Comparison of ENCODE assay signal across 1 cellular context in the genomic region with DNA sequence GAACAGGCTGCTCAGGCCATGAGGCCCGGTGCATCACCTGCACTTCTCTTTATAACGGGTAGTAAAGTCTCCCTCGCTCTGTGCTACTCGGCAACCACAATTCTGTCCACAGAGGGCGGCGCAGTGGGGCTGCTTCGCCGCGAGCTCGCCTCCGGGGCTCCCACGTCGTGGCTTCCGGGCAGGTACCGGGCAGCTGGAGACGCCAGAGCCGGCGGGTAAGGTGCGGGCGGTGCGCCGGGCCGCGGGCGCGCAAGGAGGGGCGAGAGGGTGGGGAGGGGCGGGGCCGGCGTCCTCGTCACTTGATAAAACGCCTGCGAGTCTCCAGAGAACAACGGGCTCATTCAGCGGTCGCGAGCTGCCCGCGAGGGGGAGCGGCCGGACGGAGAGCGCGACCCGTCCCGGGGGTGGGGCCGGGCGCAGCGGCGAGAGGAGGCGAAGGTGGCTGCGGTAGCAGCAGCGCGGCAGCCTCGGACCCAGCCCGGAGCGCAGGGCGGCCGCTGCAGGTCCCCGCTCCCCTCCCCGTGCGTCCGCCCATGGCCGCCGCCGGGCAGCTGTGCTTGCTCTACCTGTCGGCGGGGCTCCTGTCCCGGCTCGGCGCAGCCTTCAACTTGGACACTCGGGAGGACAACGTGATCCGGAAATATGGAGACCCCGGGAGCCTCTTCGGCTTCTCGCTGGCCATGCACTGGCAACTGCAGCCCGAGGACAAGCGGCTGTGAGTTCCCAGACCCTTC.
A peak's percentile ranks its signal among the peaks of the same experiment; 100 is the strongest.
TF ChIP-seq lines count a peak whose summit lies in the region.

TSS of gene ITGA6 (plus strand) at position 331 of the 734 bp plus-strand sequence.

TF ChIP-seq in WTC11, 78 proteins besides CTCF, POLR2A, EP300 and RAD21 (continued from another document and continues in another):
- TF ChIP-seq ZNF532 (CRISPR knock-in tag; IDR thresholded peaks at IDR 0.05; ENCODE audit: borderline replicate concordance): no peak
- TF ChIP-seq TEAD4 (CRISPR knock-in tag; IDR thresholded peaks at IDR 0.05): no peak
- TF ChIP-seq SMAD3 (CRISPR knock-in tag; IDR thresholded peaks at IDR 0.05; ENCODE audit: borderline replicate concordance): 0 out of 2 replicates have a peak, but pooled peaks have one; percentile 9
- TF ChIP-seq ZNF138 (CRISPR knock-in tag; conservative IDR thresholded peaks at IDR 0.05): peak; percentile 22; the same call in 1 of the 2 replicates
- 0 out of 2 replicates have a peak, but pooled peaks have one; percentile 30 for TF ChIP-seq ELF4 (CRISPR knock-in tag; IDR thresholded peaks at IDR 0.05; ENCODE audit: low read depth)
- TF ChIP-seq, protein P1, sequence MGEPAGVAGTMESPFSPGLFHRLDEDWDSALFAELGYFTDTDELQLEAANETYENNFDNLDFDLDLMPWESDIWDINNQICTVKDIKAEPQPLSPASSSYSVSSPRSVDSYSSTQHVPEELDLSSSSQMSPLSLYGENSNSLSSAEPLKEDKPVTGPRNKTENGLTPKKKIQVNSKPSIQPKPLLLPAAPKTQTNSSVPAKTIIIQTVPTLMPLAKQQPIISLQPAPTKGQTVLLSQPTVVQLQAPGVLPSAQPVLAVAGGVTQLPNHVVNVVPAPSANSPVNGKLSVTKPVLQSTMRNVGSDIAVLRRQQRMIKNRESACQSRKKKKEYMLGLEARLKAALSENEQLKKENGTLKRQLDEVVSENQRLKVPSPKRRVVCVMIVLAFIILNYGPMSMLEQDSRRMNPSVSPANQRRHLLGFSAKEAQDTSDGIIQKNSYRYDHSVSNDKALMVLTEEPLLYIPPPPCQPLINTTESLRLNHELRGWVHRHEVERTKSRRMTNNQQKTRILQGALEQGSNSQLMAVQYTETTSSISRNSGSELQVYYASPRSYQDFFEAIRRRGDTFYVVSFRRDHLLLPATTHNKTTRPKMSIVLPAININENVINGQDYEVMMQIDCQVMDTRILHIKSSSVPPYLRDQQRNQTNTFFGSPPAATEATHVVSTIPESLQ (CRISPR knock-in tag; IDR thresholded peaks at IDR 0.05): no peak
- 0 out of 2 replicates have a peak, but pooled peaks have one; percentile 53 for TF ChIP-seq ZBTB43 (CRISPR knock-in tag; IDR thresholded peaks at IDR 0.05)
- TF ChIP-seq HMGXB4 (CRISPR knock-in tag; IDR thresholded peaks at IDR 0.05): peak; percentile 83; the same call in 1 of the 2 replicates
- TF ChIP-seq TEAD1 (CRISPR knock-in tag; IDR thresholded peaks at IDR 0.05): peak; percentile 27; the same call in 1 of the 2 replicates
- TF ChIP-seq, protein P2, sequence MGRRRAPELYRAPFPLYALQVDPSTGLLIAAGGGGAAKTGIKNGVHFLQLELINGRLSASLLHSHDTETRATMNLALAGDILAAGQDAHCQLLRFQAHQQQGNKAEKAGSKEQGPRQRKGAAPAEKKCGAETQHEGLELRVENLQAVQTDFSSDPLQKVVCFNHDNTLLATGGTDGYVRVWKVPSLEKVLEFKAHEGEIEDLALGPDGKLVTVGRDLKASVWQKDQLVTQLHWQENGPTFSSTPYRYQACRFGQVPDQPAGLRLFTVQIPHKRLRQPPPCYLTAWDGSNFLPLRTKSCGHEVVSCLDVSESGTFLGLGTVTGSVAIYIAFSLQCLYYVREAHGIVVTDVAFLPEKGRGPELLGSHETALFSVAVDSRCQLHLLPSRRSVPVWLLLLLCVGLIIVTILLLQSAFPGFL (CRISPR knock-in tag; IDR thresholded peaks at IDR 0.05; ENCODE audit: borderline replicate concordance): no peak
- TF ChIP-seq, protein P3, sequence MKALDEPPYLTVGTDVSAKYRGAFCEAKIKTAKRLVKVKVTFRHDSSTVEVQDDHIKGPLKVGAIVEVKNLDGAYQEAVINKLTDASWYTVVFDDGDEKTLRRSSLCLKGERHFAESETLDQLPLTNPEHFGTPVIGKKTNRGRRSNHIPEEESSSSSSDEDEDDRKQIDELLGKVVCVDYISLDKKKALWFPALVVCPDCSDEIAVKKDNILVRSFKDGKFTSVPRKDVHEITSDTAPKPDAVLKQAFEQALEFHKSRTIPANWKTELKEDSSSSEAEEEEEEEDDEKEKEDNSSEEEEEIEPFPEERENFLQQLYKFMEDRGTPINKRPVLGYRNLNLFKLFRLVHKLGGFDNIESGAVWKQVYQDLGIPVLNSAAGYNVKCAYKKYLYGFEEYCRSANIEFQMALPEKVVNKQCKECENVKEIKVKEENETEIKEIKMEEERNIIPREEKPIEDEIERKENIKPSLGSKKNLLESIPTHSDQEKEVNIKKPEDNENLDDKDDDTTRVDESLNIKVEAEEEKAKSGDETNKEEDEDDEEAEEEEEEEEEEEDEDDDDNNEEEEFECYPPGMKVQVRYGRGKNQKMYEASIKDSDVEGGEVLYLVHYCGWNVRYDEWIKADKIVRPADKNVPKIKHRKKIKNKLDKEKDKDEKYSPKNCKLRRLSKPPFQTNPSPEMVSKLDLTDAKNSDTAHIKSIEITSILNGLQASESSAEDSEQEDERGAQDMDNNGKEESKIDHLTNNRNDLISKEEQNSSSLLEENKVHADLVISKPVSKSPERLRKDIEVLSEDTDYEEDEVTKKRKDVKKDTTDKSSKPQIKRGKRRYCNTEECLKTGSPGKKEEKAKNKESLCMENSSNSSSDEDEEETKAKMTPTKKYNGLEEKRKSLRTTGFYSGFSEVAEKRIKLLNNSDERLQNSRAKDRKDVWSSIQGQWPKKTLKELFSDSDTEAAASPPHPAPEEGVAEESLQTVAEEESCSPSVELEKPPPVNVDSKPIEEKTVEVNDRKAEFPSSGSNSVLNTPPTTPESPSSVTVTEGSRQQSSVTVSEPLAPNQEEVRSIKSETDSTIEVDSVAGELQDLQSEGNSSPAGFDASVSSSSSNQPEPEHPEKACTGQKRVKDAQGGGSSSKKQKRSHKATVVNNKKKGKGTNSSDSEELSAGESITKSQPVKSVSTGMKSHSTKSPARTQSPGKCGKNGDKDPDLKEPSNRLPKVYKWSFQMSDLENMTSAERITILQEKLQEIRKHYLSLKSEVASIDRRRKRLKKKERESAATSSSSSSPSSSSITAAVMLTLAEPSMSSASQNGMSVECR (CRISPR knock-in tag; IDR thresholded peaks at IDR 0.05; ENCODE audit: borderline replicate concordance): no peak
- TF ChIP-seq CREM (CRISPR knock-in tag; IDR thresholded peaks at IDR 0.05): no peak
- no peak for TF ChIP-seq IRF2 (CRISPR knock-in tag; IDR thresholded peaks at IDR 0.05; ENCODE audit: borderline replicate concordance, low read depth)
- TF ChIP-seq FOXK1 (CRISPR knock-in tag; IDR thresholded peaks at IDR 0.05): peak; percentile 66
- TF ChIP-seq TCF7 (CRISPR knock-in tag; IDR thresholded peaks at IDR 0.05; ENCODE audit: low read depth): no peak
- no peak for TF ChIP-seq OVOL2 (CRISPR knock-in tag; IDR thresholded peaks at IDR 0.05; ENCODE audit: borderline replicate concordance)
- TF ChIP-seq KAT7 (CRISPR knock-in tag; IDR thresholded peaks at IDR 0.05; ENCODE audit: borderline replicate concordance): 0 out of 2 replicates have a peak, but pooled peaks have one; percentile 35
- TF ChIP-seq ATF2 (CRISPR knock-in tag; IDR thresholded peaks at IDR 0.05; ENCODE audit: borderline replicate concordance, low read depth): no peak
- TF ChIP-seq PRRX2 (CRISPR knock-in tag; IDR thresholded peaks at IDR 0.05): no peak
- TF ChIP-seq, protein P4, sequence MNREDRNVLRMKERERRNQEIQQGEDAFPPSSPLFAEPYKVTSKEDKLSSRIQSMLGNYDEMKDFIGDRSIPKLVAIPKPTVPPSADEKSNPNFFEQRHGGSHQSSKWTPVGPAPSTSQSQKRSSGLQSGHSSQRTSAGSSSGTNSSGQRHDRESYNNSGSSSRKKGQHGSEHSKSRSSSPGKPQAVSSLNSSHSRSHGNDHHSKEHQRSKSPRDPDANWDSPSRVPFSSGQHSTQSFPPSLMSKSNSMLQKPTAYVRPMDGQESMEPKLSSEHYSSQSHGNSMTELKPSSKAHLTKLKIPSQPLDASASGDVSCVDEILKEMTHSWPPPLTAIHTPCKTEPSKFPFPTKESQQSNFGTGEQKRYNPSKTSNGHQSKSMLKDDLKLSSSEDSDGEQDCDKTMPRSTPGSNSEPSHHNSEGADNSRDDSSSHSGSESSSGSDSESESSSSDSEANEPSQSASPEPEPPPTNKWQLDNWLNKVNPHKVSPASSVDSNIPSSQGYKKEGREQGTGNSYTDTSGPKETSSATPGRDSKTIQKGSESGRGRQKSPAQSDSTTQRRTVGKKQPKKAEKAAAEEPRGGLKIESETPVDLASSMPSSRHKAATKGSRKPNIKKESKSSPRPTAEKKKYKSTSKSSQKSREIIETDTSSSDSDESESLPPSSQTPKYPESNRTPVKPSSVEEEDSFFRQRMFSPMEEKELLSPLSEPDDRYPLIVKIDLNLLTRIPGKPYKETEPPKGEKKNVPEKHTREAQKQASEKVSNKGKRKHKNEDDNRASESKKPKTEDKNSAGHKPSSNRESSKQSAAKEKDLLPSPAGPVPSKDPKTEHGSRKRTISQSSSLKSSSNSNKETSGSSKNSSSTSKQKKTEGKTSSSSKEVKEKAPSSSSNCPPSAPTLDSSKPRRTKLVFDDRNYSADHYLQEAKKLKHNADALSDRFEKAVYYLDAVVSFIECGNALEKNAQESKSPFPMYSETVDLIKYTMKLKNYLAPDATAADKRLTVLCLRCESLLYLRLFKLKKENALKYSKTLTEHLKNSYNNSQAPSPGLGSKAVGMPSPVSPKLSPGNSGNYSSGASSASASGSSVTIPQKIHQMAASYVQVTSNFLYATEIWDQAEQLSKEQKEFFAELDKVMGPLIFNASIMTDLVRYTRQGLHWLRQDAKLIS (CRISPR knock-in tag; IDR thresholded peaks at IDR 0.05; ENCODE audit: borderline replicate concordance): no peak
- TF ChIP-seq, protein P5, sequence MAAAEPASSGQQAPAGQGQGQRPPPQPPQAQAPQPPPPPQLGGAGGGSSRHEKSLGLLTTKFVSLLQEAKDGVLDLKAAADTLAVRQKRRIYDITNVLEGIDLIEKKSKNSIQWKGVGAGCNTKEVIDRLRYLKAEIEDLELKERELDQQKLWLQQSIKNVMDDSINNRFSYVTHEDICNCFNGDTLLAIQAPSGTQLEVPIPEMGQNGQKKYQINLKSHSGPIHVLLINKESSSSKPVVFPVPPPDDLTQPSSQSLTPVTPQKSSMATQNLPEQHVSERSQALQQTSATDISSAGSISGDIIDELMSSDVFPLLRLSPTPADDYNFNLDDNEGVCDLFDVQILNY (CRISPR knock-in tag; IDR thresholded peaks at IDR 0.05): 0 out of 2 replicates have a peak, but pooled peaks have one; percentile 19
- no peak for TF ChIP-seq GRHL2 (CRISPR knock-in tag; IDR thresholded peaks at IDR 0.05; ENCODE audit: insufficient replicate concordance, severe bottlenecking)
- TF ChIP-seq, protein P6, sequence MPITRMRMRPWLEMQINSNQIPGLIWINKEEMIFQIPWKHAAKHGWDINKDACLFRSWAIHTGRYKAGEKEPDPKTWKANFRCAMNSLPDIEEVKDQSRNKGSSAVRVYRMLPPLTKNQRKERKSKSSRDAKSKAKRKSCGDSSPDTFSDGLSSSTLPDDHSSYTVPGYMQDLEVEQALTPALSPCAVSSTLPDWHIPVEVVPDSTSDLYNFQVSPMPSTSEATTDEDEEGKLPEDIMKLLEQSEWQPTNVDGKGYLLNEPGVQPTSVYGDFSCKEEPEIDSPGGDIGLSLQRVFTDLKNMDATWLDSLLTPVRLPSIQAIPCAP (CRISPR knock-in tag; IDR thresholded peaks at IDR 0.05): 0 out of 2 replicates have a peak, but pooled peaks have one; percentile 15
